In genomic region chr20:62779417-62779685, GRCh38 we compare ENCODE assay signal across 1 cellular context.
TF ChIP-seq lines count a peak whose summit lies in the region.

No MANE protein-coding gene starts in this region.

TF ChIP-seq in HepG2, 621 proteins besides CTCF, POLR2A, EP300 and RAD21 (continued from another document and continues in another):
- TF ChIP-seq GLMP (CRISPR knock-in tag; IDR thresholded peaks at IDR 0.05; ENCODE audit: borderline replicate concordance) (no peak), TRIM24 (CRISPR knock-in tag; IDR thresholded peaks at IDR 0.05) (no peak), SPEN (CRISPR knock-in tag; IDR thresholded peaks at IDR 0.05; ENCODE audit: low read depth) (no peak), CREB3 (CRISPR knock-in tag; IDR thresholded peaks at IDR 0.05) (no peak), ETV5 (CRISPR knock-in tag; IDR thresholded peaks at IDR 0.05; ENCODE audit: borderline replicate concordance) (no peak), SP2 (CRISPR knock-in tag; IDR thresholded peaks at IDR 0.05) (no peak), LCORL (IDR thresholded peaks at IDR 0.05) (no peak), LCORL (CRISPR knock-in tag; IDR thresholded peaks at IDR 0.05) (no peak), NFRKB (IDR thresholded peaks at IDR 0.05) (no peak), ZNF432 (CRISPR knock-in tag; IDR thresholded peaks at IDR 0.05; ENCODE audit: borderline replicate concordance) (no peak), SP5 (CRISPR knock-in tag; IDR thresholded peaks at IDR 0.05; ENCODE audit: borderline replicate concordance, low read depth) (0 out of 2 replicates have a peak, but pooled peaks have one; percentile 5), THAP9 (CRISPR knock-in tag; IDR thresholded peaks at IDR 0.05; ENCODE audit: borderline replicate concordance) (no peak), DNMT1 (CRISPR knock-in tag; IDR thresholded peaks at IDR 0.05) (no peak), ZNF503 (CRISPR knock-in tag; IDR thresholded peaks at IDR 0.05) (no peak), ELF4 (CRISPR knock-in tag; IDR thresholded peaks at IDR 0.05; ENCODE audit: borderline replicate concordance) (no peak), XRCC5 (optimal IDR thresholded peaks at IDR 0.05; ENCODE audit: low read length) (no peak), HCFC1 (IDR thresholded peaks at IDR 0.05; ENCODE audit: low read depth, low read length) (no peak), ESRRA (CRISPR knock-in tag; IDR thresholded peaks at IDR 0.05; ENCODE audit: low read depth) (no peak), TBL1XR1 (IDR thresholded peaks at IDR 0.05; ENCODE audit: borderline replicate concordance, low read length, partially characterized antibody) (no peak), ZNF841 (CRISPR knock-in tag; IDR thresholded peaks at IDR 0.05; ENCODE audit: borderline replicate concordance) (no peak), TOPORS (CRISPR knock-in tag; IDR thresholded peaks at IDR 0.05) (no peak), ZNF496 (CRISPR knock-in tag; IDR thresholded peaks at IDR 0.05; ENCODE audit: insufficient replicate concordance) (no peak), ZKSCAN5 (CRISPR knock-in tag; IDR thresholded peaks at IDR 0.05) (no peak), ZSCAN31 (CRISPR knock-in tag; IDR thresholded peaks at IDR 0.05; ENCODE audit: low read depth) (no peak), ZNF616 (CRISPR knock-in tag; IDR thresholded peaks at IDR 0.05; ENCODE audit: low read depth) (peak; percentile 18; the same call in 1 of the 2 replicates), SNAI1 (CRISPR knock-in tag; IDR thresholded peaks at IDR 0.05; ENCODE audit: borderline replicate concordance) (no peak), SRSF1 (optimal IDR thresholded peaks at IDR 0.05; ENCODE audit: low read depth, low read length) (no peak), HOXA7 (CRISPR knock-in tag; IDR thresholded peaks at IDR 0.05) (no peak), TAF15 (IDR thresholded peaks at IDR 0.05; ENCODE audit: low read depth, low read length, poor library complexity, severe bottlenecking) (no peak), KDM3A (CRISPR knock-in tag; IDR thresholded peaks at IDR 0.05; ENCODE audit: low read depth) (no peak), NR2F1 (CRISPR knock-in tag; IDR thresholded peaks at IDR 0.05) (no peak), FOSL2 (CRISPR knock-in tag; IDR thresholded peaks at IDR 0.05) (no peak), ZMYM4 (CRISPR knock-in tag; IDR thresholded peaks at IDR 0.05) (no peak), ZNF672 (CRISPR knock-in tag; IDR thresholded peaks at IDR 0.05) (no peak)
- TF ChIP-seq, protein P1, sequence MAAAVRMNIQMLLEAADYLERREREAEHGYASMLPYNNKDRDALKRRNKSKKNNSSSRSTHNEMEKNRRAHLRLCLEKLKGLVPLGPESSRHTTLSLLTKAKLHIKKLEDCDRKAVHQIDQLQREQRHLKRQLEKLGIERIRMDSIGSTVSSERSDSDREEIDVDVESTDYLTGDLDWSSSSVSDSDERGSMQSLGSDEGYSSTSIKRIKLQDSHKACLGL (CRISPR knock-in tag; IDR thresholded peaks at IDR 0.05): no peak
- TF ChIP-seq, protein P2, sequence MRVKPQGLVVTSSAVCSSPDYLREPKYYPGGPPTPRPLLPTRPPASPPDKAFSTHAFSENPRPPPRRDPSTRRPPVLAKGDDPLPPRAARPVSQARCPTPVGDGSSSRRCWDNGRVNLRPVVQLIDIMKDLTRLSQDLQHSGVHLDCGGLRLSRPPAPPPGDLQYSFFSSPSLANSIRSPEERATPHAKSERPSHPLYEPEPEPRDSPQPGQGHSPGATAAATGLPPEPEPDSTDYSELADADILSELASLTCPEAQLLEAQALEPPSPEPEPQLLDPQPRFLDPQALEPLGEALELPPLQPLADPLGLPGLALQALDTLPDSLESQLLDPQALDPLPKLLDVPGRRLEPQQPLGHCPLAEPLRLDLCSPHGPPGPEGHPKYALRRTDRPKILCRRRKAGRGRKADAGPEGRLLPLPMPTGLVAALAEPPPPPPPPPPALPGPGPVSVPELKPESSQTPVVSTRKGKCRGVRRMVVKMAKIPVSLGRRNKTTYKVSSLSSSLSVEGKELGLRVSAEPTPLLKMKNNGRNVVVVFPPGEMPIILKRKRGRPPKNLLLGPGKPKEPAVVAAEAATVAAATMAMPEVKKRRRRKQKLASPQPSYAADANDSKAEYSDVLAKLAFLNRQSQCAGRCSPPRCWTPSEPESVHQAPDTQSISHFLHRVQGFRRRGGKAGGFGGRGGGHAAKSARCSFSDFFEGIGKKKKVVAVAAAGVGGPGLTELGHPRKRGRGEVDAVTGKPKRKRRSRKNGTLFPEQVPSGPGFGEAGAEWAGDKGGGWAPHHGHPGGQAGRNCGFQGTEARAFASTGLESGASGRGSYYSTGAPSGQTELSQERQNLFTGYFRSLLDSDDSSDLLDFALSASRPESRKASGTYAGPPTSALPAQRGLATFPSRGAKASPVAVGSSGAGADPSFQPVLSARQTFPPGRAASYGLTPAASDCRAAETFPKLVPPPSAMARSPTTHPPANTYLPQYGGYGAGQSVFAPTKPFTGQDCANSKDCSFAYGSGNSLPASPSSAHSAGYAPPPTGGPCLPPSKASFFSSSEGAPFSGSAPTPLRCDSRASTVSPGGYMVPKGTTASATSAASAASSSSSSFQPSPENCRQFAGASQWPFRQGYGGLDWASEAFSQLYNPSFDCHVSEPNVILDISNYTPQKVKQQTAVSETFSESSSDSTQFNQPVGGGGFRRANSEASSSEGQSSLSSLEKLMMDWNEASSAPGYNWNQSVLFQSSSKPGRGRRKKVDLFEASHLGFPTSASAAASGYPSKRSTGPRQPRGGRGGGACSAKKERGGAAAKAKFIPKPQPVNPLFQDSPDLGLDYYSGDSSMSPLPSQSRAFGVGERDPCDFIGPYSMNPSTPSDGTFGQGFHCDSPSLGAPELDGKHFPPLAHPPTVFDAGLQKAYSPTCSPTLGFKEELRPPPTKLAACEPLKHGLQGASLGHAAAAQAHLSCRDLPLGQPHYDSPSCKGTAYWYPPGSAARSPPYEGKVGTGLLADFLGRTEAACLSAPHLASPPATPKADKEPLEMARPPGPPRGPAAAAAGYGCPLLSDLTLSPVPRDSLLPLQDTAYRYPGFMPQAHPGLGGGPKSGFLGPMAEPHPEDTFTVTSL (CRISPR knock-in tag; IDR thresholded peaks at IDR 0.05; ENCODE audit: borderline replicate concordance): no peak
- TF ChIP-seq, protein P3, sequence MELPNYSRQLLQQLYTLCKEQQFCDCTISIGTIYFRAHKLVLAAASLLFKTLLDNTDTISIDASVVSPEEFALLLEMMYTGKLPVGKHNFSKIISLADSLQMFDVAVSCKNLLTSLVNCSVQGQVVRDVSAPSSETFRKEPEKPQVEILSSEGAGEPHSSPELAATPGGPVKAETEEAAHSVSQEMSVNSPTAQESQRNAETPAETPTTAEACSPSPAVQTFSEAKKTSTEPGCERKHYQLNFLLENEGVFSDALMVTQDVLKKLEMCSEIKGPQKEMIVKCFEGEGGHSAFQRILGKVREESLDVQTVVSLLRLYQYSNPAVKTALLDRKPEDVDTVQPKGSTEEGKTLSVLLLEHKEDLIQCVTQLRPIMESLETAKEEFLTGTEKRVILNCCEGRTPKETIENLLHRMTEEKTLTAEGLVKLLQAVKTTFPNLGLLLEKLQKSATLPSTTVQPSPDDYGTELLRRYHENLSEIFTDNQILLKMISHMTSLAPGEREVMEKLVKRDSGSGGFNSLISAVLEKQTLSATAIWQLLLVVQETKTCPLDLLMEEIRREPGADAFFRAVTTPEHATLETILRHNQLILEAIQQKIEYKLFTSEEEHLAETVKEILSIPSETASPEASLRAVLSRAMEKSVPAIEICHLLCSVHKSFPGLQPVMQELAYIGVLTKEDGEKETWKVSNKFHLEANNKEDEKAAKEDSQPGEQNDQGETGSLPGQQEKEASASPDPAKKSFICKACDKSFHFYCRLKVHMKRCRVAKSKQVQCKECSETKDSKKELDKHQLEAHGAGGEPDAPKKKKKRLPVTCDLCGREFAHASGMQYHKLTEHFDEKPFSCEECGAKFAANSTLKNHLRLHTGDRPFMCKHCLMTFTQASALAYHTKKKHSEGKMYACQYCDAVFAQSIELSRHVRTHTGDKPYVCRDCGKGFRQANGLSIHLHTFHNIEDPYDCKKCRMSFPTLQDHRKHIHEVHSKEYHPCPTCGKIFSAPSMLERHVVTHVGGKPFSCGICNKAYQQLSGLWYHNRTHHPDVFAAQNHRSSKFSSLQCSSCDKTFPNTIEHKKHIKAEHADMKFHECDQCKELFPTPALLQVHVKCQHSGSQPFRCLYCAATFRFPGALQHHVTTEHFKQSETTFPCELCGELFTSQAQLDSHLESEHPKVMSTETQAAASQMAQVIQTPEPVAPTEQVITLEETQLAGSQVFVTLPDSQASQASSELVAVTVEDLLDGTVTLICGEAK (IDR thresholded peaks at IDR 0.05): no peak
- TF ChIP-seq, protein P3 (CRISPR knock-in tag; IDR thresholded peaks at IDR 0.05): no peak
- TF ChIP-seq, protein P4, sequence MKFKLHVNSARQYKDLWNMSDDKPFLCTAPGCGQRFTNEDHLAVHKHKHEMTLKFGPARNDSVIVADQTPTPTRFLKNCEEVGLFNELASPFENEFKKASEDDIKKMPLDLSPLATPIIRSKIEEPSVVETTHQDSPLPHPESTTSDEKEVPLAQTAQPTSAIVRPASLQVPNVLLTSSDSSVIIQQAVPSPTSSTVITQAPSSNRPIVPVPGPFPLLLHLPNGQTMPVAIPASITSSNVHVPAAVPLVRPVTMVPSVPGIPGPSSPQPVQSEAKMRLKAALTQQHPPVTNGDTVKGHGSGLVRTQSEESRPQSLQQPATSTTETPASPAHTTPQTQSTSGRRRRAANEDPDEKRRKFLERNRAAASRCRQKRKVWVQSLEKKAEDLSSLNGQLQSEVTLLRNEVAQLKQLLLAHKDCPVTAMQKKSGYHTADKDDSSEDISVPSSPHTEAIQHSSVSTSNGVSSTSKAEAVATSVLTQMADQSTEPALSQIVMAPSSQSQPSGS (CRISPR knock-in tag; IDR thresholded peaks at IDR 0.05): no peak
